8 cellular contexts compared by ENCODE assay signal in genomic region chr5:150758210-150758533, GRCh38. TPM values are rescaled to one million over a fixed set of nuclear protein-coding genes. Genes with fewer than 3 reads are reported as not detected.
DNase-seq lines count a peak whose midpoint lies in the region; ATAC-seq and TF ChIP-seq lines count a peak whose summit lies in the region.

No MANE protein-coding gene starts in this region.

- peak overlapping the region; percentile 94 for H3K27ac ChIP-seq in WERI-Rb-1
- peak overlapping the region; percentile 92 for H3K27ac ChIP-seq in thoracic aorta

- TF ChIP-seq CTCF in WERI-Rb-1 (IDR thresholded peaks at IDR 0.05; ENCODE audit: low read depth, low read length) (no peak), thoracic aorta (IDR thresholded peaks at IDR 0.05) (no peak)

- H3K36me3 ChIP-seq in WERI-Rb-1 = peaks cover 25% of the 10 kb centered on the region
- peaks cover 14% of the 10 kb centered on the region for H3K36me3 ChIP-seq in thoracic aorta

- H3K9me3 ChIP-seq in WERI-Rb-1 (ENCODE audit: severe bottlenecking) (no peaks in the 10 kb centered on the region), iPS-18c (ENCODE audit: control insufficient read depth, insufficient read depth, low read length) (no peaks in the 10 kb centered on the region), thoracic aorta (no peaks in the 10 kb centered on the region)

- H3K4me3 ChIP-seq in WERI-Rb-1 (ENCODE audit: low read depth, low read length) = peak overlapping the region; percentile 98
- H3K4me3 ChIP-seq in iPS-18c (ENCODE audit: insufficient read depth, low read depth, low read length) = peak overlapping the region; percentile 97
- H3K4me3 ChIP-seq in thoracic aorta = peak overlapping the region; percentile 87

- ATAC-seq in GM18858 (IDR thresholded peaks at IDR 0.05; ENCODE audit: unreplicated experiment) = peak; percentile 7
- peak; percentile 12 for ATAC-seq in HG02884 (IDR thresholded peaks at IDR 0.05; ENCODE audit: unreplicated experiment)
- ATAC-seq in thoracic aorta (ENCODE audit: insufficient number of reproducible peaks, low FRiP score, low read depth) = peak; percentile 3

- peaks cover 12 to 19% of the 10 kb centered on the region in 2 donors for H3K4me1 ChIP-seq in thoracic aorta (ENCODE audit: control insufficient read depth in 1 of 2, low read depth in 2 of 2)

- DNase-seq in WERI-Rb-1 = no peak
- no peak for DNase-seq in thoracic aorta (ENCODE audit: low spot score)
- DNase-seq in kidney glomerular epithelial cell (lab: John Stamatoyannopoulos, UW) = no peak
- DNase-seq in H4 (ENCODE audit: low spot score) = no peak
- no peak for DNase-seq in NCI-H187 (lab: John Stamatoyannopoulos, UW)

- H3K27me3 ChIP-seq in WERI-Rb-1 (ENCODE audit: insufficient read depth, low read depth, severe bottlenecking) (no peaks in the 10 kb centered on the region), thoracic aorta (replicated peaks; ENCODE audit: insufficient read depth) (no peaks in the 10 kb centered on the region)

RNA-seq across cellular contexts. Expression of gene DCTN4, which starts 0.6 kb away (rescaled TPM):
- 10 to 100 TPM; 37.9 to 49.0 TPM for total RNA-seq in thoracic aorta
- 39.6 and 47.8 TPM in 2 replicates for total RNA-seq in H4 (2014; rRNA removed; shearing (Covaris generic))

RNA-seq across cellular contexts. Expression of gene SMIM3, which starts 20.4 kb away (rescaled TPM):
- 10 to 100 TPM; 28.4 to 46.4 TPM for total RNA-seq in thoracic aorta
- 47.6 and 53.9 TPM in 2 replicates for total RNA-seq in H4 (2014; rRNA removed; shearing (Covaris generic))

RNA-seq across cellular contexts. Expression of gene RBM22, which starts 57.3 kb away (rescaled TPM):
- total RNA-seq in thoracic aorta = 10 to 100 TPM; 37.8 to 46.5 TPM
- 28.0 and 35.8 TPM in 2 replicates for total RNA-seq in H4 (2014; rRNA removed; shearing (Covaris generic))
